ENCODE assay signal across 19 cellular contexts in genomic region chr2:23782126-23782525, GRCh38.
A peak's percentile ranks its signal among the peaks of the same experiment; 100 is the strongest.
DNase-seq lines count a peak whose midpoint lies in the region; ATAC-seq, FAIRE-seq and TF ChIP-seq lines count a peak whose summit lies in the region.
"Had no signal": no experiment of that assay in that cellular context is flagged by ENCODE, and none has a peak within 500 bp of the region (broad histone marks: within the 10 kb centered on the region; RNA-seq: fewer than 3 reads in every experiment).

No MANE protein-coding gene starts in this region.

- no peak for TF ChIP-seq CTCF in HEK293 (tag by site-specific recombination; IDR thresholded peaks at IDR 0.05)

- CTCF ChIA-PET in HEK293 (lab: Yijun Ruan, JAX) = no interaction called here

- TF ChIP-seq POLR2A in GM12892 (IDR thresholded peaks at IDR 0.05; ENCODE audit: low read depth, low read length) = no peak

- H3K36me3 ChIP-seq in HEK293 (ENCODE audit: control insufficient read depth in 2 of 2, insufficient read depth in 1 of 2, low read length in 2 of 2) = no peaks in the 10 kb centered on the region; a peak in 1 of 3 replicates

- peak; percentile 24 for FAIRE-seq in GM12892 (lab: Jason Lieb, UNC)
- FAIRE-seq: A204.1, H1, HTR-8/SVneo had no signal

- intact Hi-C loops in left colon (cut with DNase I, micrococcal nuclease) = no loop called here

- POLR2A ChIA-PET in HEK293 (lab: Yijun Ruan, JAX) = no interaction called here

- H3K4me3 ChIP-seq in HEK293 (ENCODE audit: low read depth, low read length) = no peak overlapping the region
- H3K4me3 ChIP-seq: BLaER1 had no signal

- peak; percentile 61 for ATAC-seq in left colon
- ATAC-seq in HG02588 (IDR thresholded peaks at IDR 0.05; ENCODE audit: unreplicated experiment) = no peak

- peaks cover 9% of the 10 kb centered on the region for H3K4me1 ChIP-seq in HEK293 (ENCODE audit: control insufficient read depth, insufficient read depth, low read length)
- H3K4me1 ChIP-seq: BLaER1 had no signal

- H3K27ac ChIP-seq in HEK293 (ENCODE audit: extremely low read depth, low read depth, low read length) = no peak overlapping the region
- H3K27ac ChIP-seq: BLaER1 had no signal

- no peaks in the 10 kb centered on the region for H3K9me3 ChIP-seq in HEK293 (ENCODE audit: control insufficient read depth, insufficient read depth, low read depth, low read length)
- H3K9me3 ChIP-seq: BLaER1 had no signal

- DNase-seq in GM12892 (ENCODE audit: insufficient read length) (no peak), left colon (no peak), kidney tubule cell (ENCODE audit: low spot score) (no peak), NCI-H2029 (lab: John Stamatoyannopoulos, UW) (no peak)
- DNase-seq: AML-193; Calu3; CD4-positive, alpha-beta memory T cell; DMS79 treated with DMSO at 0.1 percent for 48 hours; GF-D8; H9; HFFc6; IMR-90; KBM-7 had no signal

TF ChIP-seq in HEK293, 187 proteins besides CTCF, POLR2A, EP300 and RAD21:
- TF ChIP-seq BCL6B (tag by site-specific recombination; IDR thresholded peaks at IDR 0.05) (peak; percentile 50; the same call in 1 of the 2 replicates), ZNF610 (tag by site-specific recombination; IDR thresholded peaks at IDR 0.05; ENCODE audit: borderline replicate concordance) (no peak), BCL11B (tag by site-specific recombination; IDR thresholded peaks at IDR 0.05; ENCODE audit: low read depth) (0 out of 2 replicates have a peak, but pooled peaks have one; percentile 16), ZNF843 (tag by site-specific recombination; IDR thresholded peaks at IDR 0.05) (0 out of 2 replicates have a peak, but pooled peaks have one; percentile 29)
TF ChIP-seq in HEK293: peak in this region for 3.
